15 cellular contexts compared by ENCODE assay signal in the genomic region with DNA sequence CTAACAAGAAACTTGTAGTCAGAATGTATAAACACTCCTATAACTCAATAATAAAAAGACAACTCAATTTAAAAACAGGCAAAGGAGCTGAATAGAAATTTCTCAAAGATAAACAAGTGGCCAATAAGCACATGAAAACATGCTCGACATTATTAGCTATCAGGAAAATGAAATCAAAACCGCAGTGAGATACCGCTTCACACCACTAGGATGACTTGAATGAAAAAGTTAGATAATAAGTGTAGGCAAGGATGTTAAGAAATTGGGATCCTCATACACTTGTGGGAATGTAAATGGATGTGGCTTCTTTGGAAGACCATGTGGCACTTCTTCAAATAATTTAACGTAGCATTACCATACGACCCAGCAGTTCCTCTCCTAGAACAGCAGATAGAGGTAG. TPM values are rescaled to one million over a fixed set of nuclear protein-coding genes. Genes with fewer than 3 reads are reported as not detected.
A peak's percentile ranks its signal among the peaks of the same experiment; 100 is the strongest.
DNase-seq lines count a peak whose midpoint lies in the region; ATAC-seq, FAIRE-seq and TF ChIP-seq lines count a peak whose summit lies in the region.
"Had no signal": no experiment of that assay in that cellular context is flagged by ENCODE, and none has a peak within 500 bp of the region (broad histone marks: within the 10 kb centered on the region; RNA-seq: fewer than 3 reads in every experiment).

No MANE protein-coding gene starts in this region.

- H3K4me2 ChIP-seq in astrocyte (ENCODE audit: low read length): no peak overlapping the region

- H3K36me3 Mint-ChIP-seq in astrocyte (ENCODE audit: low read depth, unreplicated experiment): peaks cover 12% of the 10 kb centered on the region
- peaks cover 46% of the 10 kb centered on the region for H3K36me3 Mint-ChIP-seq in mesothelial cell of epicardium

- H3K4me1 Mint-ChIP-seq in astrocyte (ENCODE audit: low read depth, unreplicated experiment): no peaks in the 10 kb centered on the region
- H3K4me1 Mint-ChIP-seq in mesothelial cell of epicardium: peaks cover 3% of the 10 kb centered on the region

- no peak overlapping the region for H3K4me3 ChIP-seq in BE2C (ENCODE audit: low read depth, low read length)
- H3K4me3 ChIP-seq in HFF-Myc (replicated peaks; ENCODE audit: low read depth, low read length): no peak overlapping the region
- no peak overlapping the region for H3K4me3 ChIP-seq in astrocyte (ENCODE audit: insufficient read depth, low read depth, low read length)

- DNase-seq in BE2C (no peak), HFF-Myc (ENCODE audit: extremely low read depth, low read depth) (no peak), astrocyte (ENCODE audit: low read depth) (no peak), mesothelial cell of epicardium (ENCODE audit: low spot score in 2 of 2, unreplicated experiment in 2 of 2) (no peak), Ammon's horn (ENCODE audit: low spot score) (no peak), SW 1271 (lab: John Stamatoyannopoulos, UW) (no peak)
- DNase-seq in activated CD8-positive, alpha-beta memory T cell treated with anti-CD3 and anti-CD28 coated beads, Interleukin-2, amount 50 U/mL, for 48 hours: no peak
- DNase-seq: CD4-positive, alpha-beta memory T cell; cerebellar nuclear complex; NCI-H2029 treated with DMSO at 0.1 percent for 48 hours; SIG-M5; stimulated activated CD4-positive, alpha-beta T cell treated with anti-CD3 and anti-CD28 coated beads, Interleukin-4, amount 100 ng/mL, for 1 hour; stimulated activated naive CD8-positive, alpha-beta T cell treated with anti-CD3 and anti-CD28 coated beads, Interleukin-15, Interleukin-2, amounts not matched to agents 100 U/mL and 50 U/mL, for 24 hours had no signal

- H3K4me1 ChIP-seq in BE2C (no peaks in the 10 kb centered on the region), astrocyte (ENCODE audit: insufficient read depth, low read length) (no peaks in the 10 kb centered on the region)

- peak; percentile 43 for FAIRE-seq in astrocyte (lab: Jason Lieb, UNC)

- H3K9ac ChIP-seq in astrocyte (ENCODE audit: low read length): no peak overlapping the region

- H3K27ac ChIP-seq in astrocyte (ENCODE audit: low read depth, low read length): no peak overlapping the region

- TF ChIP-seq CTCF in BE2C (IDR thresholded peaks at IDR 0.05; ENCODE audit: low read depth, low read length) (peak; percentile 23), HFF-Myc (IDR thresholded peaks at IDR 0.05; ENCODE audit: low read depth, low read length, missing control alignments) (peak; percentile 8), astrocyte (IDR thresholded peaks at IDR 0.05; ENCODE audit: insufficient read depth, low read depth, low read length) (no peak), mesothelial cell of epicardium (IDR thresholded peaks at IDR 0.05; ENCODE audit: unreplicated experiment) (peak; percentile 63)

- H3K27me3 ChIP-seq in BE2C (peaks cover 2% of the 10 kb centered on the region), astrocyte (ENCODE audit: insufficient read depth, low read length) (no peaks in the 10 kb centered on the region)

- H3K27me3 Mint-ChIP-seq in astrocyte (ENCODE audit: low read depth, unreplicated experiment): no peaks in the 10 kb centered on the region
- H3K27me3 Mint-ChIP-seq in mesothelial cell of epicardium (ENCODE audit: low read depth): no peaks in the 10 kb centered on the region
- H3K27me3 Mint-ChIP-seq: activated naive CD4-positive, alpha-beta T cell treated with anti-CD3 and anti-CD28 coated beads, Interleukin-2, amount 50 U/mL, for 24 hours had no signal

- H3K9me3 ChIP-seq in BE2C (no peaks in the 10 kb centered on the region), astrocyte (ENCODE audit: insufficient read depth, low read depth, low read length) (no peaks in the 10 kb centered on the region)

- H2AFZ ChIP-seq in astrocyte (ENCODE audit: low read depth, low read length): no peak overlapping the region

- H3K27ac Mint-ChIP-seq in astrocyte (ENCODE audit: unreplicated experiment) (no peak overlapping the region), mesothelial cell of epicardium (no peak overlapping the region)
- H3K27ac Mint-ChIP-seq: activated naive CD4-positive, alpha-beta T cell treated with anti-CD3 and anti-CD28 coated beads, Interleukin-2, amount 50 U/mL, for 24 hours; CD4-positive, alpha-beta memory T cell had no signal

- H3K4me3 Mint-ChIP-seq in astrocyte (ENCODE audit: unreplicated experiment) (no peak overlapping the region), mesothelial cell of epicardium (no peak overlapping the region)
- H3K4me3 Mint-ChIP-seq: activated naive CD4-positive, alpha-beta T cell treated with anti-CD3 and anti-CD28 coated beads, Interleukin-2, amount 50 U/mL, for 24 hours; CD4-positive, alpha-beta memory T cell had no signal

- H4K20me1 ChIP-seq in astrocyte (ENCODE audit: insufficient read depth, low read length): peaks cover 3% of the 10 kb centered on the region

- H3K9me3 Mint-ChIP-seq in astrocyte (ENCODE audit: unreplicated experiment) (peaks cover 7% of the 10 kb centered on the region), mesothelial cell of epicardium (peaks cover 21% of the 10 kb centered on the region)
- H3K9me3 Mint-ChIP-seq: activated naive CD4-positive, alpha-beta T cell treated with anti-CD3 and anti-CD28 coated beads, Interleukin-2, amount 50 U/mL, for 24 hours had no signal

- H3K36me3 ChIP-seq in BE2C (no peaks in the 10 kb centered on the region), astrocyte (ENCODE audit: insufficient read depth, low read length) (no peaks in the 10 kb centered on the region)

- peaks cover 25% of the 10 kb centered on the region for H3K79me2 ChIP-seq in astrocyte (ENCODE audit: insufficient read depth, low read length)

- ATAC-seq in HG03354 (IDR thresholded peaks at IDR 0.05; ENCODE audit: poor library complexity, severe bottlenecking, unreplicated experiment): no peak
- ATAC-seq: stimulated activated naive CD8-positive, alpha-beta T cell treated with anti-CD3 and anti-CD28 coated beads, Interleukin-15, Interleukin-2, amounts not matched to agents 100 U/mL and 50 U/mL, for 24 hours had no signal

RNA-seq across cellular contexts. Expression of a gene that starts 8.9 kb away (rescaled TPM):
- 0.59 TPM for polyA plus RNA-seq in BE2C (2012; ENCODE audit: insufficient read depth, insufficient read length, low read depth)
- total RNA-seq in astrocyte: 33.6 and 35.4 TPM in 2 replicates
- 45.3 to 51.6 TPM (median 50.9 TPM) in 3 replicates for total RNA-seq in mesothelial cell of epicardium
